In genomic region chr3:112973325-112974177, GRCh38 we compare ENCODE assay signal across 9 cellular contexts. TPM values are rescaled to one million over a fixed set of nuclear protein-coding genes. Genes with fewer than 3 reads are reported as not detected.
DNase-seq lines count a peak whose midpoint lies in the region; ATAC-seq and TF ChIP-seq lines count a peak whose summit lies in the region.
"Had no signal": no experiment of that assay in that cellular context is flagged by ENCODE, and none has a peak within 500 bp of the region (broad histone marks: within the 10 kb centered on the region; RNA-seq: fewer than 3 reads in every experiment).

No MANE protein-coding gene starts in this region.

- no peaks in the 10 kb centered on the region for H3K36me3 ChIP-seq in gastrocnemius medialis

- ATAC-seq in GM19397 (IDR thresholded peaks at IDR 0.05; ENCODE audit: unreplicated experiment) (peak; percentile 75), HG03432 (IDR thresholded peaks at IDR 0.05; ENCODE audit: unreplicated experiment) (peak; percentile 89), gastrocnemius medialis (no peak)

- DNase-seq in CD14-positive monocyte (ENCODE audit: low spot score) (no peak), OCI-M2 (lab: John Stamatoyannopoulos, UW; ENCODE audit: unreplicated experiment) (no peak), gastrocnemius medialis (no peak), D341Med (ENCODE audit: low spot score) (no peak)
- no peak for DNase-seq in activated T-cell treated with anti-CD3 and anti-CD28 coated beads, Interleukin-2, amount 50 U/mL, for 24 hours
- peak; percentile 17 to 56 for DNase-seq in stimulated activated CD4-positive, alpha-beta T cell treated with anti-CD3 and anti-CD28 coated beads, Interleukin-1b, Interleukin-23, amount 100 ng/mL, for 4 hours (ENCODE audit: low read depth in 2 of 2)

- H3K4me3 ChIP-seq in gastrocnemius medialis: no peak overlapping the region

- peaks cover 78% of the 10 kb centered on the region for H3K4me1 Mint-ChIP-seq in CD14-positive monocyte
- peaks cover 91% of the 10 kb centered on the region for H3K4me1 Mint-ChIP-seq in activated T-cell treated with anti-CD3 and anti-CD28 coated beads, Interleukin-2, amount 50 U/mL, for 24 hours (ENCODE audit: low read depth)

- TF ChIP-seq CTCF in CD14-positive monocyte (IDR thresholded peaks at IDR 0.05): no peak
- TF ChIP-seq CTCF in gastrocnemius medialis (IDR thresholded peaks at IDR 0.05 in 4 of 5, conservative IDR thresholded peaks at IDR 0.05 in 1 of 5): no peak

- peak overlapping the region; percentile 57 to 80 for H3K4me3 Mint-ChIP-seq in CD14-positive monocyte
- H3K4me3 Mint-ChIP-seq in activated T-cell treated with anti-CD3 and anti-CD28 coated beads, Interleukin-2, amount 50 U/mL, for 24 hours: peak overlapping the region; percentile 75

- no peaks in the 10 kb centered on the region for H3K36me3 Mint-ChIP-seq in CD14-positive monocyte
- H3K36me3 Mint-ChIP-seq in activated T-cell treated with anti-CD3 and anti-CD28 coated beads, Interleukin-2, amount 50 U/mL, for 24 hours (ENCODE audit: low read depth): no peaks in the 10 kb centered on the region

- H3K27ac Mint-ChIP-seq in CD14-positive monocyte: peak overlapping the region in 5 of 7 donors; percentile 4 to 89 (median 83)
- peak overlapping the region; percentile 93 for H3K27ac Mint-ChIP-seq in activated T-cell treated with anti-CD3 and anti-CD28 coated beads, Interleukin-2, amount 50 U/mL, for 24 hours

- no peak for TF ChIP-seq POLR2A in gastrocnemius medialis (IDR thresholded peaks at IDR 0.05)

- no peaks in the 10 kb centered on the region for H3K9me3 ChIP-seq in gastrocnemius medialis

- H3K27me3 Mint-ChIP-seq in CD14-positive monocyte (ENCODE audit: low read depth in 3 of 3): peaks cover 0 to 2% (median 2%) of the 10 kb centered on the region in 3 donors
- no peaks in the 10 kb centered on the region for H3K27me3 Mint-ChIP-seq in activated T-cell treated with anti-CD3 and anti-CD28 coated beads, Interleukin-2, amount 50 U/mL, for 24 hours

- intact Hi-C loops in CD14-positive monocyte (cut with micrococcal nuclease): no loop called here
- intact Hi-C loops in gastrocnemius medialis (cut with DNase I; ENCODE audit: low total_unique reads): no loop called here

- no peak overlapping the region for H3K27ac ChIP-seq in gastrocnemius medialis

- in situ Hi-C loops in gastrocnemius medialis (cut with MboI; ENCODE audit: low sequenced_read_pairs in 4 of 4): loop anchor here in 1 of 4 donors (10.0 kb wide), 1 partner anchor 239 kb away; no protein-coding TSS in a partner anchor

- H3K9me3 Mint-ChIP-seq in CD14-positive monocyte: no peaks in the 10 kb centered on the region
- no peaks in the 10 kb centered on the region for H3K9me3 Mint-ChIP-seq in activated T-cell treated with anti-CD3 and anti-CD28 coated beads, Interleukin-2, amount 50 U/mL, for 24 hours

- H3K4me1 ChIP-seq in gastrocnemius medialis: no peaks in the 10 kb centered on the region

- no peaks in the 10 kb centered on the region for H3K27me3 ChIP-seq in gastrocnemius medialis

RNA-seq across cellular contexts. Expression of gene CD200R1, which starts 1.4 kb away (rescaled TPM):
- 1 to 10 TPM; 1.5 to 9.0 TPM for polyA plus RNA-seq in CD14-positive monocyte
- under 1 TPM in 3 of 4 donors, not detected in 1; 0.29 to 0.46 (median 0.40) TPM for total RNA-seq in gastrocnemius medialis
- total RNA-seq: myocyte had no signal

RNA-seq across cellular contexts. Expression of gene GTPBP8, which starts 17.2 kb away (rescaled TPM):
- 10 to 100 TPM in 1 of 2 donors, 1 to 10 TPM in 1; 9.8 to 10.8 TPM for polyA plus RNA-seq in CD14-positive monocyte
- 10 to 100 TPM; 21.4 to 78.3 (median 40.7) TPM for total RNA-seq in gastrocnemius medialis

Comparison
In these comparisons a context has a peak if more than half of its experiments do, and no peak if none do; other contexts are left out.
1. DNase-seq: peak in stimulated activated CD4-positive, alpha-beta T cell treated with anti-CD3 and anti-CD28 coated beads, Interleukin-1b, Interleukin-23, amount 100 ng/mL, for 4 hours (2 of 2); none in CD14-positive monocyte (single experiment), activated T-cell treated with anti-CD3 and anti-CD28 coated beads, Interleukin-2, amount 50 U/mL, for 24 hours (single experiment), OCI-M2 (single experiment), gastrocnemius medialis (0 of 2) and D341Med (single experiment).
2. ATAC-seq: peak in GM19397 (single experiment) and HG03432 (single experiment); none in gastrocnemius medialis (0 of 2).